Comparison of ENCODE assay signal across 31 cellular contexts in genomic region chr3:134696155-134696554, GRCh38. TPM values are rescaled to one million over a fixed set of nuclear protein-coding genes. Genes with fewer than 3 reads are reported as not detected.
"Had no signal": no experiment of that assay in that cellular context is flagged by ENCODE, and none has a peak within 500 bp of the region (broad histone marks: within the 10 kb centered on the region; RNA-seq: fewer than 3 reads in every experiment).

No MANE protein-coding gene starts in this region.

- H3K4me3 ChIP-seq: cardiac muscle cell, K562, Peyer's patch had no signal

- ATAC-seq: activated CD8-positive, alpha-beta T cell treated with anti-CD3 and anti-CD28 coated beads for 36 hours; activated T-cell treated with anti-CD3 and anti-CD28 coated beads, Interleukin-2, amount 50 U/mL, for 72 hours; activated T-helper 17 cell treated with anti-CD3 and anti-CD28 coated beads, Interleukin-2, amount 50 U/mL, for 72 hours; K562; PC-3 had no signal

- H3K27me3 ChIP-seq: brain microvascular endothelial cell, Peyer's patch had no signal

- H3K4me1 ChIP-seq: Peyer's patch had no signal

- H3K36me3 ChIP-seq: brain microvascular endothelial cell, cardiac muscle cell, Peyer's patch had no signal

- H3K9me3 ChIP-seq: Peyer's patch had no signal

- DNase-seq: activated CD4-positive, alpha-beta T cell treated with anti-CD3 and anti-CD28 coated beads, Interleukin-2, amount 10 ng/mL, durations not matched to agents 24 days and 14 days; activated CD4-positive, alpha-beta T cell treated with anti-CD3 and anti-CD28 coated beads, Interleukin-2, amount 50 U/mL, for 4 hours; activated CD8-positive, alpha-beta T cell treated with anti-CD3 and anti-CD28 coated beads for 36 hours; activated effector memory CD4-positive, alpha-beta T cell treated with anti-CD3 and anti-CD28 coated beads, Interleukin-2, amount 50 U/mL, for 16 hours; activated naive CD4-positive, alpha-beta T cell; activated naive CD4-positive, alpha-beta T cell treated with anti-CD3 and anti-CD28 coated beads, Interleukin-2, amount 50 U/mL, for 16 hours; activated naive CD8-positive, alpha-beta T cell treated with anti-CD3 and anti-CD28 coated beads for 36 hours; activated T-cell treated with anti-CD3 and anti-CD28 coated beads, Interleukin-2, amount 50 U/mL, for 1 hour; activated T-cell treated with anti-CD3 and anti-CD28 coated beads, Interleukin-2, amount 50 U/mL, for 72 hours; amniotic stem cell; aorta; brain microvascular endothelial cell; NCI-H1105 treated with DMSO at 0.1 percent for 48 hours; NCI-H1436 treated with DMSO at 0.1 percent for 48 hours; NCI-H1694 treated with DMSO at 0.1 percent for 48 hours; NCI-H2029; NCI-H510A; NCI-H526; NCI-H748 treated with DMSO at 0.1 percent for 48 hours; NK-92 treated with Interleukin-12 subunit alpha and Interleukin-12 subunit beta, amount 100 ng/mL, for 24 hours; PC-3; Peyer's patch; RPMI8226; SW 1271; T-helper 1 cell; T-helper 2 cell; T1000 had no signal

- H3K27ac ChIP-seq: brain microvascular endothelial cell, cardiac muscle cell, Peyer's patch had no signal

RNA-seq across cellular contexts. Expression of gene KY, which starts 45.3 kb away (rescaled TPM):
- total RNA-seq: activated CD4-positive, alpha-beta T cell treated with anti-CD3 and anti-CD28 coated beads, Interleukin-2, amount 10 ng/mL, durations not matched to agents 24 days and 14 days; activated CD8-positive, alpha-beta memory T cell treated with anti-CD3 and anti-CD28 coated beads for 36 hours; activated CD8-positive, alpha-beta T cell treated with anti-CD3 and anti-CD28 coated beads for 36 hours; activated naive CD8-positive, alpha-beta T cell treated with anti-CD3 and anti-CD28 coated beads for 36 hours; activated T-cell treated with anti-CD3 and anti-CD28 coated beads, Interleukin-2, amount 50 U/mL, for 72 hours; activated T-helper 17 cell treated with anti-CD3 and anti-CD28 coated beads, Interleukin-2, amount 50 U/mL, for 72 hours; K562 had no signal
- polyA plus RNA-seq: K562 had no signal
